8 cellular contexts compared by ENCODE assay signal in the genomic region with DNA sequence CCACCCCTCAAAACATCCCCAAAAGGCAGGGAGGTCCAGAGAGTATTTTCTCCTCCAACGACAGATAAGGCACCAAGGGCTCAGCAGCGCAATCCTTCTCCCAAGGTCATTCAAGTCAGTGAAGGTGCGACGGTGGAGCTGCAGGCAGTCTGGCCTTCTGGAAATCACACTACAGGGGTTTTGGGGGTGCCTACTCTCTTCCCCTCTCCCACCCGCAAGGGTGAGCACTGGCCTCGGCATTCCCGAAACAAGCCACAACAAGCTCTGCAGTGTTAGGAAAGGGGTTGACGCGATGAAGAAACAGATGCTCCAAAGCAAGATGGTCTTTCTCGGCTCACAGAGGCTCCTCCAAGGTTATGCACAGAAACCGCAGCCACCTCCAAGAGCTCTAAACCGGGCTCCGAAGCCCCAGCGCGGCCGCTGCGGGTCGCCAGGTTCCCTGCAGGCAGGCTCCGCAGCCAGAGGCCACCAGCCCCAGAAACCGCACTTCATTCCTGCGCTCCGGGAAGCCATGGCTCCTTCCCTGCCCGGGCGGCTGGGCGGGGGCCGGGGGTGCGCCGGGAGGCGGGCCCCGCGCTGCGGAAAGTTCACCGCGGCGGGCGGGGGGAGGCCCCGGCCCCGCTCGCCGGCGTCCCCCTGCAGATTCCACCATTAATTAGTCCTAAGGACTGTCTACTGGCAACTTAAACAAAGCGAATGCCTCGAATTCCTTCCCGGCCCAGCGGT. TPM values are rescaled to one million over a fixed set of nuclear protein-coding genes. Genes with fewer than 3 reads are reported as not detected.
DNase-seq lines count a peak whose midpoint lies in the region; ATAC-seq, FAIRE-seq and TF ChIP-seq lines count a peak whose summit lies in the region.

No MANE protein-coding gene starts in this region.

- TF ChIP-seq POLR2A in GM12892 (IDR thresholded peaks at IDR 0.05; ENCODE audit: low read depth, low read length), result no peak

- ATAC-seq in GM21390 (IDR thresholded peaks at IDR 0.05; ENCODE audit: unreplicated experiment) (no peak), HG03520 (IDR thresholded peaks at IDR 0.05; ENCODE audit: unreplicated experiment) (no peak)

- no peaks in the 10 kb centered on the region for H3K36me3 Mint-ChIP-seq in neural crest cell (ENCODE audit: low read depth)

- H3K4me1 ChIP-seq in PC-9 (replicated peaks; ENCODE audit: insufficient read depth), result peaks cover 6% of the 10 kb centered on the region

- POLR2A ChIA-PET in PC-9 (lab: Charles Lee; ENCODE audit: unreplicated experiment), result interaction anchor here (0.6 to 0.7 kb wide), 2 partner anchors 45 to 65 kb away, joined by 3 to 11 read pairs; no protein-coding TSS in a partner anchor

- no peaks in the 10 kb centered on the region for H3K36me3 ChIP-seq in PC-9 (ENCODE audit: low read depth)

- no peak overlapping the region for H3K27ac Mint-ChIP-seq in neural crest cell (ENCODE audit: unreplicated experiment)

- no peaks in the 10 kb centered on the region for H3K9me2 ChIP-seq in PC-9 (ENCODE audit: insufficient read depth)

- H3K4me3 ChIP-seq in PC-9 (peak overlapping the region; percentile 75), fibroblast of villous mesenchyme (ENCODE audit: low read depth, low read length) (peak overlapping the region; percentile 95)

- no peaks in the 10 kb centered on the region for H3K27me3 ChIP-seq in PC-9 (ENCODE audit: insufficient read depth, low read depth)

- CTCF ChIA-PET in PC-9 (lab: Charles Lee), result interaction anchor here (0.6 kb wide), 1 partner anchor 30 kb away, joined by 6 read pairs; no protein-coding TSS in a partner anchor

- peak overlapping the region; percentile 98 for H3K4me3 Mint-ChIP-seq in neural crest cell

- no peak overlapping the region for H2AFZ ChIP-seq in PC-9

- 0 out of 2 replicates have a peak overlapping the region, but pooled peaks have one; percentile 24 for H3K27ac ChIP-seq in PC-9

- DNase-seq in 8988T, result peak; percentile 51
- peak; percentile 40 for DNase-seq in GM12892 (ENCODE audit: insufficient read length)
- DNase-seq in PC-9, result peak in 1 of 2 experiments; percentile 61
- DNase-seq in activated gamma-delta T cell treated with anti-CD3 and anti-CD28 coated beads, Interleukin-2, amount 50 U/mL, for 16 hours (ENCODE audit: low read depth), result peak; percentile 12
- peak; percentile 78 for DNase-seq in fibroblast of villous mesenchyme (ENCODE audit: low read depth)
- peak; percentile 46 for DNase-seq in neural crest cell (ENCODE audit: low read depth, low spot score)

- H3F3A ChIP-seq in PC-9 (ENCODE audit: insufficient read depth, low read depth), result no peaks in the 10 kb centered on the region

- peaks cover 18% of the 10 kb centered on the region for H4K20me1 ChIP-seq in PC-9 (ENCODE audit: insufficient read depth)

- H3K9me3 Mint-ChIP-seq in neural crest cell, result no peaks in the 10 kb centered on the region

- peak; percentile 48 for FAIRE-seq in GM12892 (lab: Jason Lieb, UNC)

- H3K4me1 Mint-ChIP-seq in neural crest cell, result peaks cover 35% of the 10 kb centered on the region

- no TSS peak for BruUV-seq in PC-9 (replicated peaks; lab: Mats Ljungman, UMichigan)

- TF ChIP-seq CTCF in PC-9 (conservative IDR thresholded peaks at IDR 0.05) (no peak), fibroblast of villous mesenchyme (IDR thresholded peaks at IDR 0.05; ENCODE audit: insufficient read depth, low read depth, low read length) (no peak), neural crest cell (conservative IDR thresholded peaks at IDR 0.05) (no peak)

- no peaks in the 10 kb centered on the region for H3K9me3 ChIP-seq in PC-9 (ENCODE audit: insufficient read depth, low read depth)

- H3K27me3 Mint-ChIP-seq in neural crest cell (ENCODE audit: low read depth), result no peaks in the 10 kb centered on the region

- H3K79me2 ChIP-seq in PC-9 (ENCODE audit: low read depth), result peaks cover 52% of the 10 kb centered on the region

- H3K4me2 ChIP-seq in PC-9, result peak overlapping the region; percentile 83

- intact Hi-C loops in PC-9 (cut with micrococcal nuclease; ENCODE audit: unreplicated experiment), result loop anchor here (5.0 kb wide), 1 partner anchor 65 kb away; no protein-coding TSS in a partner anchor

RNA-seq across cellular contexts. Expression of gene LUZP1, which starts 1.1 kb away (rescaled TPM):
- 7.2 TPM for polyA plus RNA-seq in GM12892 (2012; ENCODE audit: missing spikeins)
- total RNA-seq in PC-9 (2021) (35.0 and 37.6 TPM in 2 replicates), fibroblast of villous mesenchyme (44.1 and 55.3 TPM in 2 replicates), neural crest cell (31.3 and 31.4 TPM in 2 replicates)

RNA-seq across cellular contexts. Expression of gene HTR1D, which starts 49.8 kb away (rescaled TPM):
- polyA plus RNA-seq in GM12892 (2012; ENCODE audit: missing spikeins), result not detected
- total RNA-seq in PC-9 (2021) (15.0 and 17.1 TPM in 2 replicates), fibroblast of villous mesenchyme (0.86 and 2.3 TPM in 2 replicates), neural crest cell (not detected in 2 replicates)
